19 cellular contexts compared by ENCODE assay signal in genomic region chr13:73738626-73739025, GRCh38.
"Had no signal": no experiment of that assay in that cellular context is flagged by ENCODE, and none has a peak within 500 bp of the region (broad histone marks: within the 10 kb centered on the region; RNA-seq: fewer than 3 reads in every experiment).

No MANE protein-coding gene starts in this region.

- H3K27ac ChIP-seq: adrenal gland, Peyer's patch had no signal

- DNase-seq: activated CD4-positive, alpha-beta T cell treated with anti-CD3 and anti-CD28 coated beads for 48 hours; activated CD4-positive, alpha-beta T cell treated with anti-CD3 and anti-CD28 coated beads, Interleukin-2, amount 50 U/mL, for 4 hours; activated CD4-positive, CD25-positive, alpha-beta regulatory T cell treated with anti-CD3 and anti-CD28 coated beads, Interleukin-2, amount 50 U/mL, for 72 hours; activated CD8-positive, alpha-beta memory T cell treated with anti-CD3 and anti-CD28 coated beads, Interleukin-2, amount 50 U/mL, for 48 hours; activated CD8-positive, alpha-beta T cell treated with anti-CD3 and anti-CD28 coated beads, Interleukin-2, amount 10 ng/mL, durations not matched to agents 7 days and 5 days; activated naive CD4-positive, alpha-beta T cell treated with anti-CD3 and anti-CD28 coated beads, Interleukin-2, amount 50 U/mL, for 16 hours; activated naive CD8-positive, alpha-beta T cell treated with anti-CD3 and anti-CD28 coated beads, Interleukin-2, amount 10 ng/mL, durations not matched to agents 7 days and 5 days; activated T-cell treated with anti-CD3 and anti-CD28 coated beads, Interleukin-2, amount 50 U/mL, for 1 hour; adrenal gland; anterior cingulate cortex; MM.1S; NCI-H146; NCI-H187 treated with DMSO at 0.1 percent for 48 hours; NCI-H2081 treated with DMSO at 0.1 percent for 48 hours; NCI-H446; NCI-H748 treated with DMSO at 0.1 percent for 48 hours; Peyer's patch; SHP77 had no signal

- H3K27me3 ChIP-seq: adrenal gland, Peyer's patch had no signal

- ATAC-seq: activated CD8-positive, alpha-beta T cell treated with anti-CD3 and anti-CD28 coated beads, Interleukin-2, amount 10 ng/mL, durations not matched to agents 7 days and 5 days; WTC11 had no signal

- H3K36me3 ChIP-seq: adrenal gland, Peyer's patch had no signal

- H3K9me3 ChIP-seq: adrenal gland, Peyer's patch had no signal

- H3K4me1 ChIP-seq: adrenal gland, Peyer's patch had no signal

- H3K4me3 ChIP-seq: adrenal gland, Peyer's patch had no signal
